ENCODE assay signal across 1 cellular context in the genomic region with DNA sequence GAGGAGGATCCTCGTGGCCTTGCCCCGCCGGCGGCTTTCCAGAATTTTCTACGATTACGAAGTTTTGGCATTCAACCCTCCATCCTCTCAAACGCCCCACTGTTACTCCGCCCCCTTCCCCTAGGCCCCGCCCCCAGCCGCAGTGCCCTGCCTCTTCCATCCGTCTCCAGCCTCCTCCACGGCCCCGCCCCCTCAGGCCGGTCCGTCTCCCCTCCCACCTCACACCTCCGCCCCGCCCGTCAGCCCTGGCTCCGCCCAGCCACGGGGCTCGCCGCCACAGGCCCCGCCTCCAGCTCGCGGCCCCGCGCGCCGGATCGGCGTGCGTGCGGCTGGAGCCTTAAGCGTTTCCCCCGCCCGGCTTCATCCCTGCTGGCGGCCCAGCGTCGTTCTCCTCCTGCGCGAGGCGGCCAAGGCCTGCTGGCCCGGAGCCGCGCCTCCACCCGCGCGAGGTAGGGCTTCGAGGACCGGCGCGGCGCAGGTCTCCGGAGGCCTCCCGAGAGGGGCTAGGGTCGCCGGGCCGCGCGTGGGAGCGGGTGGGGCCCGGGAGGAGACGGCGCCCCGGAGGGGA.
TF ChIP-seq lines count a peak whose summit lies in the region.

A gene with protein sequence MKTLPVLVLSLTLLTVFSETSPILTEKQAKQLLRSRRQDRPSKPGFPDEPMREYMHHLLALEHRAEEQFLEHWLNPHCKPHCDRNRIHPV (minus strand): TSS at position 109 of the 568 bp plus-strand sequence. CDS start 18,110 bp downstream, outside the sequence.
A gene (plus strand): TSS at position 340 of the 568 bp plus-strand sequence. CDS start 645 bp downstream, outside the sequence.

TF ChIP-seq in HepG2, 621 proteins besides CTCF, POLR2A, EP300 and RAD21 (continued from another document and continues in another):
- TF ChIP-seq, protein P1, sequence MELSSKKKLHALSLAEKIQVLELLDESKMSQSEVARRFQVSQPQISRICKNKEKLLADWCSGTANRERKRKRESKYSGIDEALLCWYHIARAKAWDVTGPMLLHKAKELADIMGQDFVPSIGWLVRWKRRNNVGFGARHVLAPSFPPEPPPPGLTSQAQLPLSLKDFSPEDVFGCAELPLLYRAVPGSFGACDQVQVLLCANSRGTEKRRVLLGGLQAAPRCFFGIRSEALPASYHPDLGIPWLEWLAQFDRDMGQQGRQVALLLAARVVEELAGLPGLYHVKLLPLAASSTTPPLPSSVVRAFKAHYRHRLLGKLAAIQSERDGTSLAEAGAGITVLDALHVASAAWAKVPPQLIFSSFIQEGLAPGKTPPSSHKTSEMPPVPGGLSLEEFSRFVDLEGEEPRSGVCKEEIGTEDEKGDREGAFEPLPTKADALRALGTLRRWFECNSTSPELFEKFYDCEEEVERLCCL (CRISPR knock-in tag; IDR thresholded peaks at IDR 0.05; ENCODE audit: borderline replicate concordance): no peak
- TF ChIP-seq ISX (CRISPR knock-in tag; conservative IDR thresholded peaks at IDR 0.05) (no peak), ZNF563 (CRISPR knock-in tag; IDR thresholded peaks at IDR 0.05) (peak; percentile 75), ZNF101 (CRISPR knock-in tag; IDR thresholded peaks at IDR 0.05; ENCODE audit: borderline replicate concordance, low read depth) (no peak), PITX1 (CRISPR knock-in tag; IDR thresholded peaks at IDR 0.05) (no peak), ZSCAN20 (CRISPR knock-in tag; IDR thresholded peaks at IDR 0.05; ENCODE audit: borderline replicate concordance) (peak; percentile 57; the same call in 1 of the 2 replicates), SRSF4 (IDR thresholded peaks at IDR 0.05; ENCODE audit: low read depth, low read length, poor library complexity, severe bottlenecking) (no peak), ERF (CRISPR knock-in tag; IDR thresholded peaks at IDR 0.05) (peak; percentile 18), ZNF816 (CRISPR knock-in tag; IDR thresholded peaks at IDR 0.05; ENCODE audit: borderline replicate concordance) (no peak), ZFP37 (CRISPR knock-in tag; IDR thresholded peaks at IDR 0.05; ENCODE audit: borderline replicate concordance) (no peak), ZNF619 (CRISPR knock-in tag; IDR thresholded peaks at IDR 0.05) (no peak), ZNF737 (CRISPR knock-in tag; IDR thresholded peaks at IDR 0.05; ENCODE audit: borderline replicate concordance) (no peak), STAT5B (CRISPR knock-in tag; IDR thresholded peaks at IDR 0.05) (no peak), HOXA9 (CRISPR knock-in tag; IDR thresholded peaks at IDR 0.05; ENCODE audit: borderline replicate concordance) (peak; percentile 88; the same call in 1 of the 2 replicates), HMG20A (CRISPR knock-in tag; IDR thresholded peaks at IDR 0.05; ENCODE audit: borderline replicate concordance) (no peak), ZNF562 (CRISPR knock-in tag; IDR thresholded peaks at IDR 0.05; ENCODE audit: borderline replicate concordance) (peak; percentile 64; the same call in 1 of the 2 replicates), KMT2B (CRISPR knock-in tag; IDR thresholded peaks at IDR 0.05) (no peak), ZNF713 (CRISPR knock-in tag; IDR thresholded peaks at IDR 0.05) (peak; percentile 49; the same call in 1 of the 2 replicates), ZNF567 (CRISPR knock-in tag; IDR thresholded peaks at IDR 0.05; ENCODE audit: borderline replicate concordance) (no peak), ZNF629 (CRISPR knock-in tag; conservative IDR thresholded peaks at IDR 0.05) (no peak), MTA3 (CRISPR knock-in tag; IDR thresholded peaks at IDR 0.05) (no peak), ZNF792 (CRISPR knock-in tag; IDR thresholded peaks at IDR 0.05) (no peak), BHLHE40 (IDR thresholded peaks at IDR 0.05; ENCODE audit: low read length) (no peak), ZNF703 (CRISPR knock-in tag; IDR thresholded peaks at IDR 0.05; ENCODE audit: borderline replicate concordance) (peak; percentile 55; the same call in 1 of the 2 replicates), ZNF878 (CRISPR knock-in tag; IDR thresholded peaks at IDR 0.05) (no peak), ZNF546 (CRISPR knock-in tag; conservative IDR thresholded peaks at IDR 0.05) (peak; percentile 31; the same call in 1 of the 2 replicates), ZBTB7A (CRISPR knock-in tag; IDR thresholded peaks at IDR 0.05) (peak; percentile 45; the same call in 1 of the 2 replicates), BORCS8-MEF2B (CRISPR knock-in tag; IDR thresholded peaks at IDR 0.05) (no peak), ZNF10 (CRISPR knock-in tag; IDR thresholded peaks at IDR 0.05; ENCODE audit: borderline replicate concordance, low read depth) (no peak), ZBTB38 (CRISPR knock-in tag; IDR thresholded peaks at IDR 0.05) (peak; percentile 54), NBN (conservative IDR thresholded peaks at IDR 0.05) (no peak), RXRA (CRISPR knock-in tag; IDR thresholded peaks at IDR 0.05) (no peak; the same call in 1 of the 2 replicates), REL (CRISPR knock-in tag; conservative IDR thresholded peaks at IDR 0.05) (0 out of 2 replicates have a peak, but pooled peaks have one; percentile 21), ZNF598 (CRISPR knock-in tag; IDR thresholded peaks at IDR 0.05; ENCODE audit: borderline replicate concordance) (no peak), KLF9 (CRISPR knock-in tag; IDR thresholded peaks at IDR 0.05; ENCODE audit: low read depth) (no peak), AGO2 (optimal IDR thresholded peaks at IDR 0.05; ENCODE audit: low read depth, low read length) (no peak), ZNF296 (CRISPR knock-in tag; conservative IDR thresholded peaks at IDR 0.05) (no peak), POLR2G (IDR thresholded peaks at IDR 0.05; ENCODE audit: low read depth, low read length) (peak; percentile 73), CBX1 (IDR thresholded peaks at IDR 0.05; ENCODE audit: low read depth) (no peak)
- TF ChIP-seq, protein P2, sequence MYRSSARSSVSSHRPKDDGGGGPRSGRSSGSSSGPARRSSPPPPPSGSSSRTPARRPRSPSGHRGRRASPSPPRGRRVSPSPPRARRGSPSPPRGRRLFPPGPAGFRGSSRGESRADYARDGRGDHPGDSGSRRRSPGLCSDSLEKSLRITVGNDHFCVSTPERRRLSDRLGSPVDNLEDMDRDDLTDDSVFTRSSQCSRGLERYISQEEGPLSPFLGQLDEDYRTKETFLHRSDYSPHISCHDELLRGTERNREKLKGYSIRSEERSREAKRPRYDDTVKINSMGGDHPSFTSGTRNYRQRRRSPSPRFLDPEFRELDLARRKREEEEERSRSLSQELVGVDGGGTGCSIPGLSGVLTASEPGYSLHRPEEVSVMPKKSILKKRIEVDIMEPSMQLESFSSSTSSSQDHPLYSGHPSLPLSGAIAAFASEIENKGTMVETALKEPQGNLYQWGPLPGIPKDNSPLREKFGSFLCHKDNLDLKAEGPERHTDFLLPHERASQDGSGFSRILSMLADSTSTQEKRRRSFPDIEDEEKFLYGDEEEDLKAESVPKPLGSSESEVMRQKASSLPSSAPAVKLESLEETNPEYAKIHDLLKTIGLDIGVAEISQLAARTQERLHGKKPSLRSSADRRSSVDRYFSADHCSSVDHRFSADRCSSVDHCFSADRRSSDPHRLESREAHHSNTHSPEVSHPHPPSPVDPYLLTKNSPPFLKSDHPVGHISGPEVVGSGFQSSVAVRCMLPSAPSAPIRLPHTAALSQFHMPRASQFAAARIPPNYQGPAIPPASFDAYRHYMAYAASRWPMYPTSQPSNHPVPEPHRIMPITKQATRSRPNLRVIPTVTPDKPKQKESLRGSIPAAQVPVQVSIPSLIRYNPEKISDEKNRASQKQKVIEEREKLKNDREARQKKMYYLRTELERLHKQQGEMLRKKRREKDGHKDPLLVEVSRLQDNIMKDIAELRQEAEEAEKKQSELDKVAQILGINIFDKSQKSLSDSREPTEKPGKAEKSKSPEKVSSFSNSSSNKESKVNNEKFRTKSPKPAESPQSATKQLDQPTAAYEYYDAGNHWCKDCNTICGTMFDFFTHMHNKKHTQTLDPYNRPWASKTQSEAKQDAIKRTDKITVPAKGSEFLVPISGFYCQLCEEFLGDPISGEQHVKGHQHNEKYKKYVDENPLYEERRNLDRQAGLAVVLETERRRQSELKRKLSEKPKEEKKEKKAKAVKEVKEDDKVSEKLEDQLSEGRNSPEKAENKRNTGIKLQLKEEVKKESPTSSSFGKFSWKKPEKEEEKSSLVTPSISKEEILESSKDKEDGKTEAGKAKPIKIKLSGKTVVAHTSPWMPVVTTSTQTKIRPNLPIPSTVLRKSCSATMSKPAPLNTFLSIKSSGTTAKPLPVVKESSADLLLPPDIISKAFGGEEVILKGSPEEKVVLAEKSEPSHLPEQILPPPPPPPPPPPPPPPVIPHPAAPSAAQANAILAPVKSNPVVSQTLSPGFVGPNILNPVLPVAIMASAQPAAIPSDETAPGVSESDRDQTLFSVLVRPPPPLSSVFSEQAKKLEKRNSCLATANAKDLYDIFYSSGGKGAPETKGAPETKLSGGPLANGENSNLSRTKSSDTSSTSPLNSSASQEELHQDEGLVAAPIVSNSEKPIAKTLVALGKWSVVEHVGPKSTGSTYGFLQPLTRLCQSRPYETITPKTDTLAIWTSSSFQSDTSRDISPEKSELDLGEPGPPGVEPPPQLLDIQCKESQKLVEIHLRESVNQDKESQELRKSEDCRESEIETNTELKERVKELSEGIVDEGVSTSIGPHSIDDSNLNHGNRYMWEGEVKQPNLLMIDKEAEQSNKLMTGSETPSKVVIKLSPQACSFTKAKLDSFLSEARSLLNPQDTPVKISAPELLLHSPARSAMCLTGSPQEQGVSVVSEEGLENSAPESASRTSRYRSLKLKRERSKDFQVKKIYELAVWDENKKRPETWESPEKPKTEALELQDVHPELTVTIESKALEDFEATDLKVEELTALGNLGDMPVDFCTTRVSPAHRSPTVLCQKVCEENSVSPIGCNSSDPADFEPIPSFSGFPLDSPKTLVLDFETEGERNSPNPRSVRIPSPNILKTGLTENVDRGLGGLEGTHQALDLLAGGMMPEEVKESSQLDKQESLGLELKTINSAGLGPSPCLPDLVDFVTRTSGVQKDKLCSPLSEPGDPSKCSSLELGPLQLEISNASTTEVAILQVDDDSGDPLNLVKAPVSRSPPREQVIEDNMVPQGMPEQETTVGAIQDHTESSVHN (CRISPR knock-in tag; IDR thresholded peaks at IDR 0.05): no peak
- TF ChIP-seq, protein P3, sequence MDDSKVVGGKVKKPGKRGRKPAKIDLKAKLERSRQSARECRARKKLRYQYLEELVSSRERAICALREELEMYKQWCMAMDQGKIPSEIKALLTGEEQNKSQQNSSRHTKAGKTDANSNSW (CRISPR knock-in tag; IDR thresholded peaks at IDR 0.05; ENCODE audit: borderline replicate concordance): no peak; the same call in 1 of the 2 replicates
- TF ChIP-seq, protein P4, sequence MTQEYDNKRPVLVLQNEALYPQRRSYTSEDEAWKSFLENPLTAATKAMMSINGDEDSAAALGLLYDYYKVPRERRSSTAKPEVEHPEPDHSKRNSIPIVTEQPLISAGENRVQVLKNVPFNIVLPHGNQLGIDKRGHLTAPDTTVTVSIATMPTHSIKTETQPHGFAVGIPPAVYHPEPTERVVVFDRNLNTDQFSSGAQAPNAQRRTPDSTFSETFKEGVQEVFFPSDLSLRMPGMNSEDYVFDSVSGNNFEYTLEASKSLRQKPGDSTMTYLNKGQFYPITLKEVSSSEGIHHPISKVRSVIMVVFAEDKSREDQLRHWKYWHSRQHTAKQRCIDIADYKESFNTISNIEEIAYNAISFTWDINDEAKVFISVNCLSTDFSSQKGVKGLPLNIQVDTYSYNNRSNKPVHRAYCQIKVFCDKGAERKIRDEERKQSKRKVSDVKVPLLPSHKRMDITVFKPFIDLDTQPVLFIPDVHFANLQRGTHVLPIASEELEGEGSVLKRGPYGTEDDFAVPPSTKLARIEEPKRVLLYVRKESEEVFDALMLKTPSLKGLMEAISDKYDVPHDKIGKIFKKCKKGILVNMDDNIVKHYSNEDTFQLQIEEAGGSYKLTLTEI (CRISPR knock-in tag; conservative IDR thresholded peaks at IDR 0.05): peak; percentile 36; the same call in 1 of the 2 replicates
- TF ChIP-seq, protein P5, sequence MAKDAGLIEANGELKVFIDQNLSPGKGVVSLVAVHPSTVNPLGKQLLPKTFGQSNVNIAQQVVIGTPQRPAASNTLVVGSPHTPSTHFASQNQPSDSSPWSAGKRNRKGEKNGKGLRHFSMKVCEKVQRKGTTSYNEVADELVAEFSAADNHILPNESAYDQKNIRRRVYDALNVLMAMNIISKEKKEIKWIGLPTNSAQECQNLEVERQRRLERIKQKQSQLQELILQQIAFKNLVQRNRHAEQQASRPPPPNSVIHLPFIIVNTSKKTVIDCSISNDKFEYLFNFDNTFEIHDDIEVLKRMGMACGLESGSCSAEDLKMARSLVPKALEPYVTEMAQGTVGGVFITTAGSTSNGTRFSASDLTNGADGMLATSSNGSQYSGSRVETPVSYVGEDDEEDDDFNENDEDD (CRISPR knock-in tag; IDR thresholded peaks at IDR 0.05; ENCODE audit: borderline replicate concordance): peak; percentile 64
- TF ChIP-seq, protein P6, sequence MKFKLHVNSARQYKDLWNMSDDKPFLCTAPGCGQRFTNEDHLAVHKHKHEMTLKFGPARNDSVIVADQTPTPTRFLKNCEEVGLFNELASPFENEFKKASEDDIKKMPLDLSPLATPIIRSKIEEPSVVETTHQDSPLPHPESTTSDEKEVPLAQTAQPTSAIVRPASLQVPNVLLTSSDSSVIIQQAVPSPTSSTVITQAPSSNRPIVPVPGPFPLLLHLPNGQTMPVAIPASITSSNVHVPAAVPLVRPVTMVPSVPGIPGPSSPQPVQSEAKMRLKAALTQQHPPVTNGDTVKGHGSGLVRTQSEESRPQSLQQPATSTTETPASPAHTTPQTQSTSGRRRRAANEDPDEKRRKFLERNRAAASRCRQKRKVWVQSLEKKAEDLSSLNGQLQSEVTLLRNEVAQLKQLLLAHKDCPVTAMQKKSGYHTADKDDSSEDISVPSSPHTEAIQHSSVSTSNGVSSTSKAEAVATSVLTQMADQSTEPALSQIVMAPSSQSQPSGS (CRISPR knock-in tag; IDR thresholded peaks at IDR 0.05): no peak
- TF ChIP-seq, protein P7, sequence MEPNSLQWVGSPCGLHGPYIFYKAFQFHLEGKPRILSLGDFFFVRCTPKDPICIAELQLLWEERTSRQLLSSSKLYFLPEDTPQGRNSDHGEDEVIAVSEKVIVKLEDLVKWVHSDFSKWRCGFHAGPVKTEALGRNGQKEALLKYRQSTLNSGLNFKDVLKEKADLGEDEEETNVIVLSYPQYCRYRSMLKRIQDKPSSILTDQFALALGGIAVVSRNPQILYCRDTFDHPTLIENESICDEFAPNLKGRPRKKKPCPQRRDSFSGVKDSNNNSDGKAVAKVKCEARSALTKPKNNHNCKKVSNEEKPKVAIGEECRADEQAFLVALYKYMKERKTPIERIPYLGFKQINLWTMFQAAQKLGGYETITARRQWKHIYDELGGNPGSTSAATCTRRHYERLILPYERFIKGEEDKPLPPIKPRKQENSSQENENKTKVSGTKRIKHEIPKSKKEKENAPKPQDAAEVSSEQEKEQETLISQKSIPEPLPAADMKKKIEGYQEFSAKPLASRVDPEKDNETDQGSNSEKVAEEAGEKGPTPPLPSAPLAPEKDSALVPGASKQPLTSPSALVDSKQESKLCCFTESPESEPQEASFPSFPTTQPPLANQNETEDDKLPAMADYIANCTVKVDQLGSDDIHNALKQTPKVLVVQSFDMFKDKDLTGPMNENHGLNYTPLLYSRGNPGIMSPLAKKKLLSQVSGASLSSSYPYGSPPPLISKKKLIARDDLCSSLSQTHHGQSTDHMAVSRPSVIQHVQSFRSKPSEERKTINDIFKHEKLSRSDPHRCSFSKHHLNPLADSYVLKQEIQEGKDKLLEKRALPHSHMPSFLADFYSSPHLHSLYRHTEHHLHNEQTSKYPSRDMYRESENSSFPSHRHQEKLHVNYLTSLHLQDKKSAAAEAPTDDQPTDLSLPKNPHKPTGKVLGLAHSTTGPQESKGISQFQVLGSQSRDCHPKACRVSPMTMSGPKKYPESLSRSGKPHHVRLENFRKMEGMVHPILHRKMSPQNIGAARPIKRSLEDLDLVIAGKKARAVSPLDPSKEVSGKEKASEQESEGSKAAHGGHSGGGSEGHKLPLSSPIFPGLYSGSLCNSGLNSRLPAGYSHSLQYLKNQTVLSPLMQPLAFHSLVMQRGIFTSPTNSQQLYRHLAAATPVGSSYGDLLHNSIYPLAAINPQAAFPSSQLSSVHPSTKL (CRISPR knock-in tag; IDR thresholded peaks at IDR 0.05): no peak; the same call in 1 of the 2 replicates
